In the genomic region with DNA sequence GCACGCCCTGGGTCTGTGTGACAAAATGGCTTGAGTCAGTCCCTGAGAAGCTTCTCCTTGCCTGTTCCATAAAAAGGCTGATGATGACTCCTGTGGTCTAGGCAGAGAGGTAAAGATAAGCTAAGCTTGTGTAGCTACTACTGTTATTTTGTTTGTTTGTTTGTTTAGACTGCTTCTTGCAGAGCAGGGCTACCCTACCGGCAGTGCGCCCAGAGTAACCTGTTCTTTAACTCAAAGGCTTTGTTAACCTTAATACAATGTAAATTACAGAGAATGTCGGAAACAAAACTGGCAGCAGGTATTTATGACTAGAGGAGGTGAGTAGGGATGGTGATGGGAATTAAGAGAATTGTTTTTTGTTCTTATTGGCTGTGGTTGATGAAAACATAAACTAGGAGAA, we compare ENCODE assay signal across 21 cellular contexts.
DNase-seq lines count a peak whose midpoint lies in the region; ATAC-seq lines count a peak whose summit lies in the region.
"Had no signal": no experiment of that assay in that cellular context is flagged by ENCODE, and none has a peak within 500 bp of the region (broad histone marks: within the 10 kb centered on the region; RNA-seq: fewer than 3 reads in every experiment).

No MANE protein-coding gene starts in this region.

- H3K36me3 ChIP-seq in mesendoderm (ENCODE audit: control insufficient read depth, insufficient read depth, low read length): no peaks in the 10 kb centered on the region

- no peaks in the 10 kb centered on the region for H3K4me1 ChIP-seq in mesendoderm (ENCODE audit: control insufficient read depth, low read depth, low read length)
- H3K4me1 ChIP-seq in right cardiac atrium (ENCODE audit: control insufficient read depth, insufficient read depth, low read length): no peaks in the 10 kb centered on the region

- DNase-seq in activated naive CD4-positive, alpha-beta T cell treated with anti-CD3 and anti-CD28 coated beads, Interleukin-2, amount 50 U/mL, for 16 hours: no peak
- DNase-seq in ELF-1 (ENCODE audit: low read depth, low spot score) (peak; percentile 31), mesendoderm (peak; percentile 44), SHP77 treated with DMSO at 0.1 percent for 48 hours (lab: John Stamatoyannopoulos, UW) (no peak), right cardiac atrium (no peak)
- DNase-seq in central memory CD8-positive, alpha-beta T cell (ENCODE audit: low spot score in 2 of 2): no peak
- DNase-seq: COR-L47, DMS 273 treated with DMSO at 0.1 percent for 48 hours, DMS79 treated with DMSO at 0.1 percent for 48 hours, HCEC 1CT, NCI-H1105, NCI-H146, NCI-H2029, NCI-H226, NCI-H510A treated with DMSO at 0.1 percent for 48 hours, NCI-H774 had no signal

- H3K9ac ChIP-seq in mesendoderm (ENCODE audit: low read length): no peak overlapping the region
- H3K9ac ChIP-seq: KMS-11 had no signal

- no peak for ATAC-seq in central memory CD8-positive, alpha-beta T cell (replicated peaks; ENCODE audit: extremely low read depth, poor library complexity, severe bottlenecking)
- no peak for ATAC-seq in right cardiac atrium
- no peak for ATAC-seq in HG03095 (IDR thresholded peaks at IDR 0.05; ENCODE audit: unreplicated experiment)
- ATAC-seq: Panc1 had no signal

- no peak overlapping the region for H4K5ac ChIP-seq in mesendoderm (ENCODE audit: low read length)

- H3K18ac ChIP-seq in mesendoderm (ENCODE audit: low read length): no peak overlapping the region

- H3K27ac ChIP-seq in mesendoderm (ENCODE audit: low read depth, low read length) (no peak overlapping the region), right cardiac atrium (ENCODE audit: low read length) (no peak overlapping the region)
- H3K27ac ChIP-seq: C4-2B, KMS-11 had no signal

- H2BK5ac ChIP-seq in mesendoderm (ENCODE audit: low read length): no peak overlapping the region

- H3K79me2 ChIP-seq in mesendoderm (ENCODE audit: control insufficient read depth, insufficient read depth, low read length): no peaks in the 10 kb centered on the region

- intact Hi-C loops in right cardiac atrium (cut with DNase I): no loop called here

- H3K9me3 Mint-ChIP-seq in activated naive CD4-positive, alpha-beta T cell treated with anti-CD3 and anti-CD28 coated beads, Interleukin-2, amount 50 U/mL, for 24 hours: no peaks in the 10 kb centered on the region
- no peaks in the 10 kb centered on the region for H3K9me3 Mint-ChIP-seq in central memory CD8-positive, alpha-beta T cell

- H3K27me3 Mint-ChIP-seq in activated naive CD4-positive, alpha-beta T cell treated with anti-CD3 and anti-CD28 coated beads, Interleukin-2, amount 50 U/mL, for 24 hours: no peaks in the 10 kb centered on the region
- H3K27me3 Mint-ChIP-seq in central memory CD8-positive, alpha-beta T cell: no peaks in the 10 kb centered on the region

- H3K4me2 ChIP-seq in mesendoderm (ENCODE audit: low read length): no peak overlapping the region
- H3K4me2 ChIP-seq: KMS-11 had no signal

- H3K4me3 ChIP-seq in mesendoderm (ENCODE audit: low read length): no peak overlapping the region
- H3K4me3 ChIP-seq in right cardiac atrium (ENCODE audit: low read length): no peak overlapping the region

- no peak overlapping the region for H2BK15ac ChIP-seq in mesendoderm (replicated peaks; ENCODE audit: low read depth)

- H2AK5ac ChIP-seq in mesendoderm (ENCODE audit: low read length): no peak overlapping the region

- no peak overlapping the region for H2BK120ac ChIP-seq in mesendoderm (ENCODE audit: low read depth, low read length)

- H3K79me1 ChIP-seq in mesendoderm (ENCODE audit: low read length): no peaks in the 10 kb centered on the region

- H3K56ac ChIP-seq in mesendoderm (ENCODE audit: low read length): no peak overlapping the region

- no CpG with 5 or more reads among the region's 4 CpGs for WGBS in mesendoderm (ENCODE audit: extremely low coverage, insufficient coverage, low lambda C conversion rate)
- 79% methylated on average over 4 of the region's 4 CpGs for WGBS in right cardiac atrium

- H4K8ac ChIP-seq in mesendoderm (ENCODE audit: low read depth, low read length): no peak overlapping the region

- no peak overlapping the region for H3K23ac ChIP-seq in mesendoderm (ENCODE audit: low read length)

- H3K4me3 Mint-ChIP-seq in activated naive CD4-positive, alpha-beta T cell treated with anti-CD3 and anti-CD28 coated beads, Interleukin-2, amount 50 U/mL, for 24 hours: no peak overlapping the region
- no peak overlapping the region for H3K4me3 Mint-ChIP-seq in central memory CD8-positive, alpha-beta T cell

- peaks cover 67% of the 10 kb centered on the region for H3K4me1 Mint-ChIP-seq in activated naive CD4-positive, alpha-beta T cell treated with anti-CD3 and anti-CD28 coated beads, Interleukin-2, amount 50 U/mL, for 24 hours
- H3K4me1 Mint-ChIP-seq in central memory CD8-positive, alpha-beta T cell: peaks cover 72% of the 10 kb centered on the region

- no peaks in the 10 kb centered on the region for H3K9me3 ChIP-seq in right cardiac atrium (ENCODE audit: control insufficient read depth, low read length)

- H3K27me3 ChIP-seq in mesendoderm (ENCODE audit: insufficient read depth, low read length, poor library complexity) (no peaks in the 10 kb centered on the region), right cardiac atrium (ENCODE audit: control insufficient read depth, insufficient read depth) (no peaks in the 10 kb centered on the region)

- H3K27ac Mint-ChIP-seq in activated naive CD4-positive, alpha-beta T cell treated with anti-CD3 and anti-CD28 coated beads, Interleukin-2, amount 50 U/mL, for 24 hours: peak overlapping the region; percentile 91
- H3K27ac Mint-ChIP-seq in central memory CD8-positive, alpha-beta T cell (ENCODE audit: low read depth): peak overlapping the region; percentile 65

- H3K36me3 Mint-ChIP-seq in activated naive CD4-positive, alpha-beta T cell treated with anti-CD3 and anti-CD28 coated beads, Interleukin-2, amount 50 U/mL, for 24 hours: peaks cover 6% of the 10 kb centered on the region
- peaks cover 7% of the 10 kb centered on the region for H3K36me3 Mint-ChIP-seq in central memory CD8-positive, alpha-beta T cell (ENCODE audit: insufficient read depth)

- H3K4ac ChIP-seq in mesendoderm (ENCODE audit: low read depth, low read length): no peak overlapping the region

Comparison
In these comparisons a context has a peak if more than half of its experiments do, and no peak if none do; other contexts are left out.
1. DNase-seq: peak in ELF-1 (single experiment) and mesendoderm (single experiment); none in activated naive CD4-positive, alpha-beta T cell treated with anti-CD3 and anti-CD28 coated beads, Interleukin-2, amount 50 U/mL, for 16 hours (single experiment), central memory CD8-positive, alpha-beta T cell (0 of 2), SHP77 treated with DMSO at 0.1 percent for 48 hours (single experiment) and right cardiac atrium (0 of 3).